Comparison of ENCODE assay signal across 8 cellular contexts in genomic region chr19:55598719-55599467, GRCh38. TPM values are rescaled to one million over a fixed set of nuclear protein-coding genes. Genes with fewer than 3 reads are reported as not detected.
DNase-seq lines count a peak whose midpoint lies in the region; ATAC-seq and TF ChIP-seq lines count a peak whose summit lies in the region.

No MANE protein-coding gene starts in this region.

- CTCF ChIA-PET in WTC11 (lab: Charles Lee), result interaction anchor here (0.6 to 3.0 kb wide), 22 partner anchors 7 to 573 kb away, joined by 3 to 17 read pairs (median 4); partner anchors contain the start of genes HSPBP1, NAT14, ZNF579 and ZNF784

- DNase-seq in ACHN, result peak; percentile 93
- DNase-seq in NCI-H2227 (lab: John Stamatoyannopoulos, UW; ENCODE audit: unreplicated experiment), result peak; percentile 98
- peak; percentile 98 for DNase-seq in WTC11 (ENCODE audit: low spot score)
- DNase-seq in cardiac fibroblast (ENCODE audit: low read depth in 2 of 2), result peak; percentile 98 to 99
- DNase-seq in islet precursor cell, result peak; percentile 98
- peak; percentile 88 for DNase-seq in stimulated activated CD4-positive, alpha-beta T cell treated with anti-CD3 and anti-CD28 coated beads, Interleukin-12 subunit alpha, Interleukin-12 subunit beta, amount 100 ng/mL, for 4 hours

- in situ Hi-C loops in ACHN (cut with HindIII; ENCODE audit: low pct_ligation_motif_present, low pct_unique_long_range_greater_than_20kb, low sequenced_read_pairs), result no loop called here

- H3K27me3 Mint-ChIP-seq in WTC11 (ENCODE audit: low read depth), result no peaks in the 10 kb centered on the region; the same call in 1 of the 2 replicates

- peaks cover 29% of the 10 kb centered on the region for H3K4me1 Mint-ChIP-seq in WTC11

- peak overlapping the region; percentile 68 to 83 for H3K4me3 ChIP-seq in cardiac fibroblast (replicated peaks in 1 of 2; ENCODE audit: low read depth in 2 of 2, low read length in 2 of 2)

- TF ChIP-seq CTCF in WTC11 (IDR thresholded peaks at IDR 0.05), result no peak
- no peak for TF ChIP-seq CTCF in cardiac fibroblast (IDR thresholded peaks at IDR 0.05; ENCODE audit: low read depth, low read length)

- ATAC-seq in GM18873 (IDR thresholded peaks at IDR 0.05; ENCODE audit: low FRiP score, unreplicated experiment) (peak; percentile 37), HG03135 (IDR thresholded peaks at IDR 0.05; ENCODE audit: unreplicated experiment) (peak; percentile 45), WTC11 (peak; percentile 78)

- POLR2A ChIA-PET in WTC11 (lab: Charles Lee), result interaction anchor here (0.6 to 2.1 kb wide), 18 partner anchors 9 to 260 kb away, joined by 3 to 17 read pairs (median 4); partner anchors contain the start of genes KMT5C, U2AF2, UBE2S and ZNF628

- peak overlapping the region; percentile 98 for H3K4me3 Mint-ChIP-seq in WTC11

- H3K36me3 Mint-ChIP-seq in WTC11, result peaks cover 23% of the 10 kb centered on the region

- H3K27ac Mint-ChIP-seq in WTC11, result peak overlapping the region; percentile 100

- H3K9me3 Mint-ChIP-seq in WTC11, result no peaks in the 10 kb centered on the region

TF ChIP-seq in WTC11, 78 proteins besides CTCF, POLR2A, EP300 and RAD21:
- TF ChIP-seq CREM (CRISPR knock-in tag; IDR thresholded peaks at IDR 0.05), result no peak
- no peak for TF ChIP-seq ZBTB43 (CRISPR knock-in tag; IDR thresholded peaks at IDR 0.05)
- no peak for TF ChIP-seq MYBL2 (CRISPR knock-in tag; IDR thresholded peaks at IDR 0.05)
- TF ChIP-seq ZNF121 (CRISPR knock-in tag; IDR thresholded peaks at IDR 0.05), result no peak
- no peak for TF ChIP-seq ETV6 (CRISPR knock-in tag; IDR thresholded peaks at IDR 0.05)
- peak; percentile 40; the same call in 1 of the 2 replicates for TF ChIP-seq ZNF263 (CRISPR knock-in tag; IDR thresholded peaks at IDR 0.05; ENCODE audit: low read depth)
- TF ChIP-seq, protein P1, sequence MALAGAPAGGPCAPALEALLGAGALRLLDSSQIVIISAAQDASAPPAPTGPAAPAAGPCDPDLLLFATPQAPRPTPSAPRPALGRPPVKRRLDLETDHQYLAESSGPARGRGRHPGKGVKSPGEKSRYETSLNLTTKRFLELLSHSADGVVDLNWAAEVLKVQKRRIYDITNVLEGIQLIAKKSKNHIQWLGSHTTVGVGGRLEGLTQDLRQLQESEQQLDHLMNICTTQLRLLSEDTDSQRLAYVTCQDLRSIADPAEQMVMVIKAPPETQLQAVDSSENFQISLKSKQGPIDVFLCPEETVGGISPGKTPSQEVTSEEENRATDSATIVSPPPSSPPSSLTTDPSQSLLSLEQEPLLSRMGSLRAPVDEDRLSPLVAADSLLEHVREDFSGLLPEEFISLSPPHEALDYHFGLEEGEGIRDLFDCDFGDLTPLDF (CRISPR knock-in tag; IDR thresholded peaks at IDR 0.05), result no peak
- TF ChIP-seq ZNF317 (CRISPR knock-in tag; IDR thresholded peaks at IDR 0.05; ENCODE audit: borderline replicate concordance, low read depth), result no peak
- no peak for TF ChIP-seq KAT7 (CRISPR knock-in tag; IDR thresholded peaks at IDR 0.05; ENCODE audit: borderline replicate concordance)
- no peak for TF ChIP-seq ATF2 (CRISPR knock-in tag; IDR thresholded peaks at IDR 0.05; ENCODE audit: borderline replicate concordance, low read depth)
- no peak for TF ChIP-seq ZNF512 (CRISPR knock-in tag; IDR thresholded peaks at IDR 0.05; ENCODE audit: borderline replicate concordance)
- 0 out of 2 replicates have a peak, but pooled peaks have one; percentile 63 for TF ChIP-seq ZNF416 (CRISPR knock-in tag; IDR thresholded peaks at IDR 0.05)
- TF ChIP-seq PRRX2 (CRISPR knock-in tag; IDR thresholded peaks at IDR 0.05), result no peak; the same call in 1 of the 2 replicates
- TF ChIP-seq ZNF671 (CRISPR knock-in tag; IDR thresholded peaks at IDR 0.05), result no peak
- peak; percentile 42; the same call in 1 of the 2 replicates for TF ChIP-seq ZNF423 (CRISPR knock-in tag; IDR thresholded peaks at IDR 0.05)

RNA-seq across cellular contexts. Expression of gene FIZ1, which starts 0.4 kb away (rescaled TPM):
- total RNA-seq in WTC11 (2021), result 20.1 to 22.7 TPM (median 20.6 TPM) in 3 replicates

RNA-seq across cellular contexts. Expression of gene ZNF524, which starts 1.2 kb away (rescaled TPM):
- 5.5 to 6.3 TPM (median 5.5 TPM) in 3 replicates for total RNA-seq in WTC11 (2021)

RNA-seq across cellular contexts. Expression of gene ZNF865, which starts 6.6 kb away (rescaled TPM):
- total RNA-seq in WTC11 (2021), result 18.5 to 21.7 TPM (median 19.0 TPM) in 3 replicates

RNA-seq across cellular contexts. Expression of gene ZNF579, which starts 18.2 kb away (rescaled TPM):
- total RNA-seq in WTC11 (2021), result 29.7 to 30.4 TPM (median 30.0 TPM) in 3 replicates

RNA-seq across cellular contexts. Expression of gene ZNF784, which starts 25.5 kb away (rescaled TPM):
- total RNA-seq in WTC11 (2021), result 9.9 to 12.1 TPM (median 11.4 TPM) in 3 replicates

Comparison
In these comparisons a context has a peak if more than half of its experiments do, and no peak if none do; other contexts are left out.
1. Peak in every context shown above with its lines: DNase-seq, ATAC-seq and H3K4me3 ChIP-seq.